ENCODE assay signal across 20 cellular contexts in the genomic region with DNA sequence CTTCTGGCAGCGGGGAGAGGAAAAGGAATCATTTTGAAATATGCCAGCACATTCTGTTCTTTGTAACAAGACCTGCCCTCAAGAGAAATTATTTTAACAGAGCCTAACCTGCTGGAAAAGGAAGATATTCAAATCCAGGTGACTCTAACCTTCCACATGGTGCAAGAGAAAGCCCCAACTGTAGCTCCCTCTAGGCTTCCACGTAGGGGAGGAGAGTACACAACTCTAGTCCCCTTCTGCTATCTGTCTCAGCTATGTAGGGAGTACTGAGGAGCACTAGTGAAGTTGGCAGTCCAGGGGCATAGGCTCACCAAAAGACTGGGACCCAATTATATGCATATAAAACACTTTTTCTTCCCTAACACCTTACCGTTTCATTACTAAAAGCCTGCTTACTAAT.
DNase-seq lines count a peak whose midpoint lies in the region; ATAC-seq, FAIRE-seq and TF ChIP-seq lines count a peak whose summit lies in the region.
"Had no signal": no experiment of that assay in that cellular context is flagged by ENCODE, and none has a peak within 500 bp of the region (broad histone marks: within the 10 kb centered on the region; RNA-seq: fewer than 3 reads in every experiment).

No MANE protein-coding gene starts in this region.

- 74% methylated on average over 3 of the region's 3 CpGs; no CpG with 5 or more reads in 1 of the 2 experiments for WGBS in H1 (ENCODE audit: extremely low coverage in 1 of 2, insufficient coverage in 1 of 2, insufficient read length in 1 of 2, insufficient replicate concordance in 2 of 2, low coverage in 1 of 2, low lambda C conversion rate in 2 of 2, missing lambda C conversion rate in 1 of 2), 2 experiments

- no peaks in the 10 kb centered on the region for H3K79me1 ChIP-seq in H1 (ENCODE audit: low read depth, low read length)

- no peak overlapping the region for H2BK120ac ChIP-seq in H1 (replicated peaks; ENCODE audit: low read depth, low read length)

- FAIRE-seq in H1 (lab: Jason Lieb, UNC) = no peak
- FAIRE-seq: A549, D721Med, G401.6, GM12891 had no signal

- H3K9me3 ChIP-seq in H1 (ENCODE audit: insufficient read depth in 2 of 2, low read depth in 1 of 2, low read length in 1 of 2) = no peaks in the 10 kb centered on the region; a peak in 1 of 4 replicates

- H2BK15ac ChIP-seq in H1 (ENCODE audit: low read length) = no peak overlapping the region

- no peaks in the 10 kb centered on the region for H3K9me2 ChIP-seq in GM23338 (ENCODE audit: insufficient read depth)

- H3K4me1 Mint-ChIP-seq in GM23338 (peaks cover 5% of the 10 kb centered on the region), endothelial cell (ENCODE audit: unreplicated experiment) (no peaks in the 10 kb centered on the region)
- H3K4me1 Mint-ChIP-seq: B cell had no signal

- H4K8ac ChIP-seq in H1 (ENCODE audit: extremely low read depth, insufficient read depth, low read length) = no peak overlapping the region

- H3K56ac ChIP-seq in H1 (replicated peaks; ENCODE audit: insufficient read length, low read depth, low read length) = no peak overlapping the region

- H2BK12ac ChIP-seq in H1 (ENCODE audit: low read depth, low read length) = no peak overlapping the region

- H3K36me3 ChIP-seq in GM23338 (ENCODE audit: insufficient read depth) (no peaks in the 10 kb centered on the region), H1 (ENCODE audit: control insufficient read depth in 2 of 4, insufficient read depth in 4 of 4, low read length in 3 of 4) (no peaks in the 10 kb centered on the region)
- H3K36me3 ChIP-seq: BLaER1 treated with 17β-estradiol and CSF1 and Interleukin-3, amounts not matched to agents 10 nM and 100 nM had no signal

- no peak for TF ChIP-seq RAD21 in H1 (IDR thresholded peaks at IDR 0.05 in 1 of 2, conservative IDR thresholded peaks at IDR 0.05 in 1 of 2; ENCODE audit: low read depth in 2 of 2, low read length in 2 of 2)

- H3K14ac ChIP-seq in H1 (ENCODE audit: insufficient read length) = no peak overlapping the region

- H4K91ac ChIP-seq in H1 (replicated peaks; ENCODE audit: insufficient read length, low read length) = no peak overlapping the region

- no peak overlapping the region for H2BK5ac ChIP-seq in H1 (ENCODE audit: low read depth, low read length)

- peak in 1 of 2 experiments; percentile 26; a peak in 2 of 4 replicates for TF ChIP-seq CTCF in GM23338 (conservative IDR thresholded peaks at IDR 0.05; ENCODE audit: low read depth in 2 of 2)
- TF ChIP-seq CTCF in H1 (IDR thresholded peaks at IDR 0.05; ENCODE audit: control extremely low read depth in 1 of 3, insufficient read depth in 1 of 3, low read depth in 1 of 3, low read length in 3 of 3) = no peak
- TF ChIP-seq CTCF in endothelial cell (IDR thresholded peaks at IDR 0.05; ENCODE audit: unreplicated experiment) = no peak

- no peak for TF ChIP-seq EP300 in H1 (IDR thresholded peaks at IDR 0.05; ENCODE audit: borderline replicate concordance in 1 of 2, low read depth in 2 of 2, low read length in 2 of 2)

- no peak overlapping the region for H4K5ac ChIP-seq in H1 (ENCODE audit: insufficient read length, low read depth, low read length)

- H2AFZ ChIP-seq in GM23338 (peak overlapping the region; percentile 79; the same call in 1 of the 2 replicates), H1 (ENCODE audit: low read length) (peak overlapping the region; percentile 72)

- H3K4me1 ChIP-seq in GM23338 (ENCODE audit: insufficient read depth) (no peaks in the 10 kb centered on the region), H1 (replicated peaks in 1 of 4; ENCODE audit: control insufficient read depth in 3 of 4, insufficient read depth in 4 of 4, low read length in 3 of 4) (no peaks in the 10 kb centered on the region)
- H3K4me1 ChIP-seq: A549; BLaER1 treated with 17β-estradiol and CSF1 and Interleukin-3, amounts not matched to agents 10 nM and 100 nM; Caco-2 had no signal

- H3K36me3 Mint-ChIP-seq in GM23338 (ENCODE audit: low read depth) (peaks cover 4% of the 10 kb centered on the region; the same call in 1 of the 3 replicates), endothelial cell (ENCODE audit: low read depth, unreplicated experiment) (no peaks in the 10 kb centered on the region)
- H3K36me3 Mint-ChIP-seq: CD8-positive, alpha-beta T cell had no signal

- H3K27ac ChIP-seq in GM23338 (ENCODE audit: low read depth) = no peak overlapping the region
- H3K27ac ChIP-seq in H1 (ENCODE audit: low read depth, low read length) = no peak overlapping the region
- H3K27ac ChIP-seq: 22Rv1; A549; BLaER1 treated with 17β-estradiol and CSF1 and Interleukin-3, amounts not matched to agents 10 nM and 100 nM; C4-2B had no signal

- H3K9me3 Mint-ChIP-seq in GM23338 (peaks cover 3% of the 10 kb centered on the region; the same call in 1 of the 3 replicates), endothelial cell (ENCODE audit: unreplicated experiment) (no peaks in the 10 kb centered on the region)

- no peak overlapping the region for H3K9ac ChIP-seq in H1 (replicated peaks in 1 of 4; ENCODE audit: extremely low read depth in 1 of 4, low read depth in 3 of 4, low read length in 3 of 4)
- H3K9ac ChIP-seq: BLaER1 treated with 17β-estradiol and CSF1 and Interleukin-3, amounts not matched to agents 10 nM and 100 nM had no signal

- no peaks in the 10 kb centered on the region for H3F3A ChIP-seq in GM23338 (replicated peaks; ENCODE audit: low read depth)

- H3K27me3 ChIP-seq in GM23338 (ENCODE audit: insufficient read depth) = no peaks in the 10 kb centered on the region
- H3K27me3 ChIP-seq in H1 (replicated peaks in 1 of 4; ENCODE audit: control insufficient read depth in 3 of 4, extremely low read depth in 1 of 4, insufficient read depth in 3 of 4, low read length in 3 of 4) = no peaks in the 10 kb centered on the region
- H3K27me3 ChIP-seq: BLaER1 treated with 17β-estradiol and CSF1 and Interleukin-3, amounts not matched to agents 10 nM and 100 nM had no signal

- DNase-seq in GM23338 (ENCODE audit: low spot score) = peak; percentile 8
- peak in 1 of 2 experiments; percentile 35 for DNase-seq in H1 (ENCODE audit: low read depth in 1 of 2, low spot score in 2 of 2)
- DNase-seq in islet precursor cell = peak; percentile 26
- DNase-seq in endothelial cell (ENCODE audit: low spot score) = no peak
- no peak for DNase-seq in NCI-H2171 treated with DMSO at 0.1 percent for 48 hours (lab: John Stamatoyannopoulos, UW)
- DNase-seq: AML-193; Caco-2; Calu3; CD4-positive, alpha-beta T cell; CD8-positive, alpha-beta T cell; DMS79 treated with DMSO at 0.1 percent for 48 hours; GF-D8 had no signal

- H3K4me3 Mint-ChIP-seq in GM23338 (no peak overlapping the region), endothelial cell (ENCODE audit: unreplicated experiment) (no peak overlapping the region)
- H3K4me3 Mint-ChIP-seq: B cell; CD4-positive, alpha-beta T cell; CD8-positive, alpha-beta T cell had no signal

- POLR2A ChIA-PET in H1 (lab: Charles Lee; ENCODE audit: partially characterized antibody) = interaction anchor here (1.2 kb wide), 1 partner anchor 59 kb away, joined by 4 read pairs; no protein-coding TSS in a partner anchor

- H3K23me2 ChIP-seq in H1 (ENCODE audit: low read depth, low read length) = no peaks in the 10 kb centered on the region

- no peak overlapping the region for H2AK5ac ChIP-seq in H1 (ENCODE audit: low read depth, low read length)

- H3K79me2 ChIP-seq in GM23338 (replicated peaks; ENCODE audit: insufficient read depth) = no peaks in the 10 kb centered on the region
- H3K79me2 ChIP-seq in H1 (ENCODE audit: control insufficient read depth in 1 of 2, insufficient read depth in 2 of 2, low read length in 2 of 2) = no peaks in the 10 kb centered on the region

- TF ChIP-seq POLR2A in H1 (IDR thresholded peaks at IDR 0.05; ENCODE audit: control extremely low read depth in 1 of 2, low read depth in 2 of 2, low read length in 2 of 2) = no peak

- H3K27ac Mint-ChIP-seq in GM23338 (no peak overlapping the region), endothelial cell (ENCODE audit: unreplicated experiment) (no peak overlapping the region)
- H3K27ac Mint-ChIP-seq: B cell; CD4-positive, alpha-beta T cell; CD8-positive, alpha-beta T cell had no signal

- H2BK20ac ChIP-seq in H1 (ENCODE audit: low read length) = no peak overlapping the region

- no peak overlapping the region for H3K4me3 ChIP-seq in GM23338
- H3K4me3 ChIP-seq in H1 (ENCODE audit: extremely low read depth in 1 of 4, insufficient read depth in 2 of 4, low read depth in 3 of 4, low read length in 4 of 4) = no peak overlapping the region
- H3K4me3 ChIP-seq: A549; BLaER1 treated with 17β-estradiol and CSF1 and Interleukin-3, amounts not matched to agents 10 nM and 100 nM had no signal

- no peak overlapping the region for H3K23ac ChIP-seq in H1 (ENCODE audit: insufficient read length)

- H3K4me2 ChIP-seq in GM23338 (no peak overlapping the region), H1 (ENCODE audit: insufficient read depth in 1 of 2, low read depth in 2 of 2, low read length in 2 of 2) (no peak overlapping the region)
- H3K4me2 ChIP-seq: A549; BLaER1 treated with 17β-estradiol and CSF1 and Interleukin-3, amounts not matched to agents 10 nM and 100 nM had no signal

- H3K27me3 Mint-ChIP-seq in GM23338 (ENCODE audit: insufficient read depth, low read depth, poor library complexity) = peaks cover 2% of the 10 kb centered on the region
- no peaks in the 10 kb centered on the region for H3K27me3 Mint-ChIP-seq in endothelial cell (ENCODE audit: unreplicated experiment)

- CTCF ChIA-PET in H1 (lab: Charles Lee; ENCODE audit: partially characterized antibody) = interaction anchor here (0.8 to 1.6 kb wide), 7 partner anchors 10 to 89 kb away, joined by 3 to 6 read pairs (median 4); no protein-coding TSS in a partner anchor

- no peak overlapping the region for H3K4ac ChIP-seq in H1 (replicated peaks; ENCODE audit: insufficient read length, low read depth, low read length)

- H3K18ac ChIP-seq in H1 (ENCODE audit: extremely low read depth, low read length) = no peak overlapping the region

- peak; percentile 77 for ATAC-seq in GM23338
- ATAC-seq: CD8-positive, alpha-beta T cell had no signal

- H4K20me1 ChIP-seq in GM23338 (replicated peaks; ENCODE audit: insufficient read depth) (no peaks in the 10 kb centered on the region), H1 (replicated peaks in 1 of 2; ENCODE audit: control insufficient read depth in 1 of 2, insufficient read depth in 2 of 2, low read length in 2 of 2) (no peaks in the 10 kb centered on the region)
- H4K20me1 ChIP-seq: BLaER1 treated with 17β-estradiol and CSF1 and Interleukin-3, amounts not matched to agents 10 nM and 100 nM had no signal

TF ChIP-seq in GM23338, 12 proteins besides CTCF, POLR2A, EP300 and RAD21 (continues in another document):
- TF ChIP-seq CREB1 (CRISPR knock-in tag; IDR thresholded peaks at IDR 0.05; ENCODE audit: low read depth) (no peak), EZH2phosphoT487 (IDR thresholded peaks at IDR 0.05; ENCODE audit: unreplicated experiment) (no peak), NANOG (IDR thresholded peaks at IDR 0.05; ENCODE audit: borderline replicate concordance) (no peak), EZH2 (IDR thresholded peaks at IDR 0.05; ENCODE audit: low read depth, unreplicated experiment) (no peak)

TF ChIP-seq in H1, 55 proteins besides CTCF, POLR2A, EP300 and RAD21 (continues in another document):
- TF ChIP-seq CEBPB (IDR thresholded peaks at IDR 0.05; ENCODE audit: low read depth, low read length) = no peak

Comparison
In these comparisons a context has a peak if more than half of its experiments do, and no peak if none do; other contexts are left out.
1. DNase-seq: peak in GM23338 (single experiment) and islet precursor cell (single experiment); none in endothelial cell (single experiment) and NCI-H2171 treated with DMSO at 0.1 percent for 48 hours (single experiment).